8 cellular contexts compared by ENCODE assay signal in the genomic region with DNA sequence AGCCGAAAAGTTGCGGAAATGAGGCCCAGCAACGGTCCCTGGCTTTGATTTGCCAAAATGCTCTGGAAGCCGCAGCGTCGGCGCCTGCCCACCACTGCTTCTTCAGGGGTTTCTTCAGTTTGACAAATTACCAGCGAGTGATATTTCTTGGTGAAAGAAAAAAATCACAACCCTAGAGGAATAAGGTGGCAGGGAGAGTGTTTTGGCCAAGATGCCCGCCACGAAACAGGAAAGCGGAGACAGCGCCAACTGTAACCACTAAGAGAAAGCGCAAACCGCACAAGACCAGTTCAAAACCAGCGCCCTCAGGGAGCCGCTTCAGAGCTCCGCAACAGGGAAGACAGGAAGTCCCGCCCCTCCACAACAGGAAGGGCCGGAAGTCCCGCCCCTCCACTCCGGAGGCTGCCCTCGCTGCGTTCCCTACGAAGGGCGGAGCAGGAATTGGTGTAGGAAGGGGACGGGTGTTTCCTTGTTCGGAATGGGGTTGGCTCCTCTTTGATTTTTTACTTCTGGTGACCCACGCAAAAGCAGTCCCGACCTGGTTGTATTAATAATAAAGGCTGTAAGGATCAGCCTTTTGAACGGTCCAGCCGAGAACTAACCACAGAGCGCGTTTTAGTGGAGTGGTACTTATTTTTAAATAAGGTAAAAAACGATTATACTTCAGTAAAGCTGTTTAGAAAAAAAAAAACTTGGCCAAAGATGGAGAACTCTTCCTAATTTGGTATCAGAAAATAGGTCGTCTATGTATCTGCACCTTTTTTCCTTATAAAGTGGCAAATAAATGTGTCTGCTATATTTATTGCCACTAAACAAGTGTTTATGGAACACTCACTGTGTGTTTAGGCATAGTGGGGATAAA. TPM values are rescaled to one million over a fixed set of nuclear protein-coding genes. Genes with fewer than 3 reads are reported as not detected.
DNase-seq lines count a peak whose midpoint lies in the region; ATAC-seq, FAIRE-seq and TF ChIP-seq lines count a peak whose summit lies in the region.

Gene C5orf34, minus strand, starts transcription at position 333 of the 862 bp plus-strand sequence. CDS start 5,809 bp downstream, outside the sequence.

- H3K27ac ChIP-seq in keratinocyte (ENCODE audit: control insufficient read depth, insufficient read depth, low read length) = peak within 1 kb of the TSS; percentile 92

- H3K4me2 ChIP-seq in keratinocyte (ENCODE audit: control insufficient read depth, extremely low read depth, insufficient read depth, low read depth, low read length) = peak within 1 kb of the TSS; percentile 87

- DNase-seq in AG10803 (ENCODE audit: low read depth) (peak; percentile 93), NCI-H345 treated with DMSO at 0.1 percent for 48 hours (lab: John Stamatoyannopoulos, UW; ENCODE audit: unreplicated experiment) (peak; percentile 93), cerebellar cortex (ENCODE audit: low spot score) (peak; percentile 98), keratinocyte (ENCODE audit: low read depth, low spot score) (peak; percentile 64)
- peak; percentile 82 for DNase-seq in activated CD4-positive, CD25-positive, alpha-beta regulatory T cell treated with anti-CD3 and anti-CD28 coated beads, Interleukin-2, amount 50 U/mL, for 16 hours (ENCODE audit: low read depth, low spot score)
- DNase-seq in stimulated activated CD4-positive, alpha-beta T cell treated with anti-CD3 and anti-CD28 coated beads, Interleukin-12 subunit alpha, Interleukin-12 subunit beta, amount 100 ng/mL, for 48 hours (ENCODE audit: low read depth in 2 of 3, low spot score in 1 of 3) = peak; percentile 92 to 95 (median 94)

- dilution Hi-C loops in keratinocyte (cut with MboI; ENCODE audit: extremely low pct_ligation_motif_present, low sequenced_read_pairs) = no loop called here

- ATAC-seq in GM19035 (IDR thresholded peaks at IDR 0.05; ENCODE audit: unreplicated experiment) = peak; percentile 100
- ATAC-seq in HG03342 (IDR thresholded peaks at IDR 0.05; ENCODE audit: unreplicated experiment) = peak; percentile 98

- peak within 1 kb of the TSS; percentile 94 for H3K9ac ChIP-seq in keratinocyte (ENCODE audit: control insufficient read depth, extremely low read depth, insufficient read depth, low read length)

- H4K20me1 ChIP-seq in keratinocyte (ENCODE audit: control insufficient read depth, extremely low read depth, insufficient read depth, low read length) = no peaks in the 10 kb centered on the region

- peaks cover 12% of the 10 kb centered on the region for H3K79me2 ChIP-seq in keratinocyte (ENCODE audit: control insufficient read depth, insufficient read depth, low read length)

- TF ChIP-seq CTCF in AG10803 (conservative IDR thresholded peaks at IDR 0.05; ENCODE audit: low read length) (no peak), keratinocyte (optimal IDR thresholded peaks at IDR 0.05 in 1 of 3, IDR thresholded peaks at IDR 0.05 in 1 of 3, conservative IDR thresholded peaks at IDR 0.05 in 1 of 3; ENCODE audit: extremely low read depth in 1 of 3, insufficient read depth in 2 of 3, low read length in 3 of 3) (no peak)

- H3K9me1 ChIP-seq in keratinocyte (ENCODE audit: control insufficient read depth, extremely low read depth, insufficient read depth, low read length) = no peaks in the 10 kb centered on the region

- peaks cover 16% of the 10 kb centered on the region for H3K4me1 ChIP-seq in keratinocyte (ENCODE audit: control insufficient read depth, extremely low read depth, insufficient read depth, low read length)

- H3K36me3 ChIP-seq in keratinocyte (ENCODE audit: control insufficient read depth in 2 of 2, extremely low read depth in 1 of 2, insufficient read depth in 2 of 2, low read length in 2 of 2) = no peaks in the 10 kb centered on the region

- FAIRE-seq in keratinocyte (lab: Jason Lieb, UNC) = peak; percentile 39

- H3K9me3 ChIP-seq in keratinocyte (ENCODE audit: control insufficient read depth, low read depth, low read length) = no peaks in the 10 kb centered on the region

- H3K4me3 ChIP-seq in AG10803 (ENCODE audit: low read length) = peak within 1 kb of the TSS; percentile 84
- H3K4me3 ChIP-seq in keratinocyte (ENCODE audit: control insufficient read depth in 2 of 3, extremely low read depth in 1 of 3, insufficient read depth in 2 of 3, low read depth in 1 of 3, low read length in 3 of 3) = peak within 1 kb of the TSS; percentile 51 to 87 (median 82)

- no peaks in the 10 kb centered on the region for H3K27me3 ChIP-seq in keratinocyte (ENCODE audit: control insufficient read depth, extremely low read depth, insufficient read depth, low read length)

- peak within 1 kb of the TSS; percentile 87 for H2AFZ ChIP-seq in keratinocyte (ENCODE audit: control insufficient read depth, low read length)

RNA-seq across cellular contexts. Expression of gene C5orf34, which starts in this region (rescaled TPM):
- polyA plus RNA-seq in keratinocyte = 2.6 to 5.8 TPM (median 2.7 TPM) in 3 replicates
- 0.76 TPM for polyA plus RNA-seq in keratinocyte (2011; ENCODE audit: low read depth)
- 1.1 and 1.8 TPM in 2 replicates for polyA plus RNA-seq in keratinocyte (2011; cell fraction: cytosol; rRNA removed)
- 4.9 and 5.4 TPM in 2 replicates for polyA plus RNA-seq in keratinocyte (2011; cell fraction: nucleus; rRNA removed)
- 1.1 and 1.5 TPM in 2 replicates for polyA plus RNA-seq in keratinocyte (2012; ENCODE audit: low replicate concordance)
- 0.23 to 5.5 TPM (median 2.5 TPM) in 3 replicates for polyA minus RNA-seq in keratinocyte
- 1.3 TPM for polyA minus RNA-seq in keratinocyte (2011; cell fraction: cytosol; rRNA and poly(A)+ RNA removed)
- 2.1 and 4.0 TPM in 2 replicates for polyA minus RNA-seq in keratinocyte (2011; cell fraction: nucleus; rRNA and poly(A)+ RNA removed)

Comparison
In these comparisons a context has a peak if more than half of its experiments do, and no peak if none do; other contexts are left out.
1. Peak in every context shown above with its lines: DNase-seq, ATAC-seq, H3K4me3 ChIP-seq and H3K27ac ChIP-seq.